Comparison of ENCODE assay signal across 10 cellular contexts in genomic region chr20:10508468-10509251, GRCh38.
DNase-seq lines count a peak whose midpoint lies in the region; ATAC-seq and TF ChIP-seq lines count a peak whose summit lies in the region.
"Had no signal": no experiment of that assay in that cellular context is flagged by ENCODE, and none has a peak within 500 bp of the region (broad histone marks: within the 10 kb centered on the region; RNA-seq: fewer than 3 reads in every experiment).

No MANE protein-coding gene starts in this region.

- TF ChIP-seq CTCF in WTC11 (IDR thresholded peaks at IDR 0.05) (no peak), heart left ventricle (IDR thresholded peaks at IDR 0.05) (no peak), sigmoid colon (IDR thresholded peaks at IDR 0.05) (no peak)

- peaks cover 3% of the 10 kb centered on the region; the same call in 1 of the 2 replicates for H3K36me3 Mint-ChIP-seq in WTC11
- H3K36me3 Mint-ChIP-seq in stimulated activated effector memory CD8-positive, alpha-beta T cell treated with anti-CD3 and anti-CD28 coated beads, Interleukin-12 subunit alpha, Interleukin-12 subunit beta, amount 100 ng/mL, for 72 hours: peaks cover 6% of the 10 kb centered on the region

- H3K9me3 ChIP-seq in heart left ventricle (no peaks in the 10 kb centered on the region), sigmoid colon (no peaks in the 10 kb centered on the region)

- H3K36me3 ChIP-seq in heart left ventricle (no peaks in the 10 kb centered on the region), sigmoid colon (no peaks in the 10 kb centered on the region)

- no peak overlapping the region for H3K4me3 Mint-ChIP-seq in WTC11
- no peak overlapping the region for H3K4me3 Mint-ChIP-seq in stimulated activated effector memory CD8-positive, alpha-beta T cell treated with anti-CD3 and anti-CD28 coated beads, Interleukin-12 subunit alpha, Interleukin-12 subunit beta, amount 100 ng/mL, for 72 hours
- H3K4me3 Mint-ChIP-seq: activated T-cell treated with anti-CD3 and anti-CD28 coated beads, Interleukin-2, amount 50 U/mL, for 24 hours had no signal

- DNase-seq in ELF-1 (ENCODE audit: low read depth, low spot score): peak; percentile 62
- DNase-seq in WTC11 (ENCODE audit: low spot score): no peak
- DNase-seq in heart left ventricle: peak in 1 of 5 donors; percentile 30
- peak; percentile 82 for DNase-seq in sigmoid colon
- DNase-seq in kidney tubule cell (ENCODE audit: low spot score): no peak
- no peak for DNase-seq in dedifferentiated amniotic fluid mesenchymal stem cell (ENCODE audit: extremely low spot score)
- DNase-seq in cerebellar nuclear complex (lab: John Stamatoyannopoulos, UW): no peak
- no peak for DNase-seq in stimulated activated effector memory CD8-positive, alpha-beta T cell treated with anti-CD3 and anti-CD28 coated beads, Interleukin-12 subunit alpha, Interleukin-12 subunit beta, amount 100 ng/mL, for 72 hours (ENCODE audit: low spot score in 2 of 2)
- DNase-seq: activated T-cell treated with anti-CD3 and anti-CD28 coated beads, Interleukin-2, amount 50 U/mL, for 24 hours; GF-D8 had no signal

- 38 to 41% (median 41%) methylated on average over 8 of the region's 8 CpGs for WGBS in heart left ventricle, 4 donors
- 57 to 71% methylated on average over 8 of the region's 8 CpGs for WGBS in sigmoid colon, 2 donors

- CTCF ChIA-PET in WTC11 (lab: Charles Lee): no interaction called here

- H3K9me3 Mint-ChIP-seq in WTC11: peaks cover 4% of the 10 kb centered on the region; the same call in 1 of the 2 replicates
- no peaks in the 10 kb centered on the region for H3K9me3 Mint-ChIP-seq in stimulated activated effector memory CD8-positive, alpha-beta T cell treated with anti-CD3 and anti-CD28 coated beads, Interleukin-12 subunit alpha, Interleukin-12 subunit beta, amount 100 ng/mL, for 72 hours
- H3K9me3 Mint-ChIP-seq: activated T-cell treated with anti-CD3 and anti-CD28 coated beads, Interleukin-2, amount 50 U/mL, for 24 hours had no signal

- POLR2A ChIA-PET in WTC11 (lab: Charles Lee): no interaction called here

- H3K4me1 Mint-ChIP-seq in WTC11: peaks cover 45% of the 10 kb centered on the region
- H3K4me1 Mint-ChIP-seq in stimulated activated effector memory CD8-positive, alpha-beta T cell treated with anti-CD3 and anti-CD28 coated beads, Interleukin-12 subunit alpha, Interleukin-12 subunit beta, amount 100 ng/mL, for 72 hours: peaks cover 14% of the 10 kb centered on the region

- 0 out of 2 replicates have a peak overlapping the region, but pooled peaks have one; percentile 16 for H3K27ac Mint-ChIP-seq in WTC11
- no peak overlapping the region for H3K27ac Mint-ChIP-seq in stimulated activated effector memory CD8-positive, alpha-beta T cell treated with anti-CD3 and anti-CD28 coated beads, Interleukin-12 subunit alpha, Interleukin-12 subunit beta, amount 100 ng/mL, for 72 hours
- H3K27ac Mint-ChIP-seq: activated T-cell treated with anti-CD3 and anti-CD28 coated beads, Interleukin-2, amount 50 U/mL, for 24 hours had no signal

- H3K4me3 ChIP-seq in heart left ventricle: no peak overlapping the region
- no peak overlapping the region for H3K4me3 ChIP-seq in sigmoid colon

- H3K4me1 ChIP-seq in heart left ventricle (peaks cover 0 to 73% (median 35%) of the 10 kb centered on the region in 12 donors), sigmoid colon (peaks cover 0 to 81% (median 78%) of the 10 kb centered on the region in 4 donors)

- H3K27ac ChIP-seq in heart left ventricle (peak overlapping the region in 11 of 12 donors; percentile 9 to 80 (median 57)), sigmoid colon (peak overlapping the region; percentile 53 to 87 (median 82))

- H3K27me3 ChIP-seq in heart left ventricle (no peaks in the 10 kb centered on the region), sigmoid colon (no peaks in the 10 kb centered on the region)

- intact Hi-C loops in heart left ventricle (cut with DNase I) (no loop called here), sigmoid colon (cut with DNase I) (loop anchor here (5.0 kb wide), 2 partner anchors 76 to 164 kb away; partner anchors contain the start of genes JAG1 and MKKS)

- no peak for TF ChIP-seq EP300 in sigmoid colon (IDR thresholded peaks at IDR 0.05)

- TF ChIP-seq POLR2A in heart left ventricle (IDR thresholded peaks at IDR 0.05) (no peak), sigmoid colon (IDR thresholded peaks at IDR 0.05) (no peak)

- H3K27me3 Mint-ChIP-seq in WTC11 (ENCODE audit: low read depth): no peaks in the 10 kb centered on the region
- H3K27me3 Mint-ChIP-seq: activated T-cell treated with anti-CD3 and anti-CD28 coated beads, Interleukin-2, amount 50 U/mL, for 24 hours had no signal

- ATAC-seq in WTC11 (no peak; the same call in 1 of the 2 replicates), heart left ventricle (peak in 2 of 4 donors; percentile 10 to 20)
- no peak for ATAC-seq in stimulated activated effector memory CD8-positive, alpha-beta T cell treated with anti-CD3 and anti-CD28 coated beads, Interleukin-12 subunit alpha, Interleukin-12 subunit beta, amount 100 ng/mL, for 72 hours

TF ChIP-seq in WTC11, 78 proteins besides CTCF, POLR2A, EP300 and RAD21:
- TF ChIP-seq GABPB1 (CRISPR knock-in tag; IDR thresholded peaks at IDR 0.05): no peak
- TF ChIP-seq KAT7 (CRISPR knock-in tag; IDR thresholded peaks at IDR 0.05; ENCODE audit: borderline replicate concordance): no peak
- TF ChIP-seq MXD4 (CRISPR knock-in tag; IDR thresholded peaks at IDR 0.05; ENCODE audit: borderline replicate concordance): no peak
- no peak for TF ChIP-seq ZNF317 (CRISPR knock-in tag; IDR thresholded peaks at IDR 0.05; ENCODE audit: borderline replicate concordance, low read depth)
- no peak for TF ChIP-seq NR2C2 (CRISPR knock-in tag; IDR thresholded peaks at IDR 0.05)
- no peak for TF ChIP-seq USF2 (CRISPR knock-in tag; IDR thresholded peaks at IDR 0.05)
- no peak for TF ChIP-seq E2F4 (CRISPR knock-in tag; IDR thresholded peaks at IDR 0.05; ENCODE audit: borderline replicate concordance, low read depth)
- no peak for TF ChIP-seq RORB (CRISPR knock-in tag; IDR thresholded peaks at IDR 0.05)
- no peak for TF ChIP-seq SMAD4 (CRISPR knock-in tag; IDR thresholded peaks at IDR 0.05)
- no peak for TF ChIP-seq ZSCAN18 (CRISPR knock-in tag; IDR thresholded peaks at IDR 0.05)
- TF ChIP-seq TCF7 (CRISPR knock-in tag; IDR thresholded peaks at IDR 0.05; ENCODE audit: low read depth): no peak
- TF ChIP-seq CBFB (CRISPR knock-in tag; IDR thresholded peaks at IDR 0.05; ENCODE audit: low read depth): no peak
- no peak for TF ChIP-seq ZNF219 (CRISPR knock-in tag; IDR thresholded peaks at IDR 0.05; ENCODE audit: borderline replicate concordance)
TF ChIP-seq in WTC11: peak in this region for 0.

Comparison
In these comparisons a context has a peak if more than half of its experiments do, and no peak if none do; other contexts are left out.
1. DNase-seq: peak in ELF-1 (single experiment) and sigmoid colon (single experiment); none in WTC11 (single experiment), kidney tubule cell (single experiment), dedifferentiated amniotic fluid mesenchymal stem cell (single experiment), cerebellar nuclear complex (0 of 2) and stimulated activated effector memory CD8-positive, alpha-beta T cell treated with anti-CD3 and anti-CD28 coated beads, Interleukin-12 subunit alpha, Interleukin-12 subunit beta, amount 100 ng/mL, for 72 hours (0 of 2).